9 cellular contexts compared by ENCODE assay signal in the genomic region with DNA sequence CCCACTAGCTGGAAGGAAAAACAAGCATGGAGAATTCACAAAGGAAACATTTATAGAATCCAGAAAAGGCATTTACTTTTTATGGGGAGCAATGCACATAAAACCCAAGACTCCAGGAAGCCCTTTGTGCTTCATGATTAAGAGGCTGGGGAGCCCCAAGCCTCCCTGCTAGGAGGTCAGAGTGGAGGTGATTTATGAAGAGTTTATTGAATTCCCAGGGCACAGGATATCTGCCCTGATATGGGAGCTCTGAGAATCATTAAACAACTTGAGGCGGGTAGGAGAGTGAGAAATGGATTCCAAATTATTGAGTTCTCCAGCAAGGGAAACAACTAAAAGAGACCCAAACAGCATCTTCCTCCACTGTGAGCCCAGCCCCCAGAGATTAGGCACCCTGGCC.
A peak's percentile ranks its signal among the peaks of the same experiment; 100 is the strongest.
DNase-seq lines count a peak whose midpoint lies in the region; ATAC-seq and TF ChIP-seq lines count a peak whose summit lies in the region.
"Had no signal": no experiment of that assay in that cellular context is flagged by ENCODE, and none has a peak within 500 bp of the region (broad histone marks: within the 10 kb centered on the region; RNA-seq: fewer than 3 reads in every experiment).

No MANE protein-coding gene starts in this region.

- no peak overlapping the region for H3K27ac ChIP-seq in HCT116 (ENCODE audit: low read depth, low read length)
- peak overlapping the region in 3 of 4 donors; percentile 17 to 60 (median 58) for H3K27ac ChIP-seq in body of pancreas
- H3K27ac ChIP-seq in substantia nigra (ENCODE audit: low read depth, low read length, poor library complexity, severe bottlenecking), result no peak overlapping the region

- no peak overlapping the region for H2AFZ ChIP-seq in HCT116 (ENCODE audit: low read depth, low read length, poor library complexity, severe bottlenecking)

- H4K20me1 ChIP-seq in HCT116 (ENCODE audit: insufficient read depth), result no peaks in the 10 kb centered on the region

- DNase-seq in HCT116 (ENCODE audit: low read depth, low spot score) (no peak), body of pancreas (no peak), mesenteric fat pad (ENCODE audit: low spot score) (peak; percentile 24), ureter (ENCODE audit: low spot score) (peak; percentile 9), ecto neural progenitor cell (ENCODE audit: low spot score) (no peak), substantia nigra (lab: John Stamatoyannopoulos, UW) (no peak), DMS 273 (lab: John Stamatoyannopoulos, UW; ENCODE audit: unreplicated experiment) (no peak)
- DNase-seq: BE2C, MV-4-11 had no signal

- ATAC-seq in HCT116, result no peak; the same call in 1 of the 2 replicates
- peak; percentile 43 for ATAC-seq in body of pancreas

- no peak for TF ChIP-seq CTCF in HCT116 (IDR thresholded peaks at IDR 0.05 in 2 of 3, conservative IDR thresholded peaks at IDR 0.05 in 1 of 3; ENCODE audit: borderline replicate concordance in 1 of 3, insufficient read depth in 1 of 3, low read depth in 2 of 3, low read length in 2 of 3)
- TF ChIP-seq CTCF in body of pancreas (IDR thresholded peaks at IDR 0.05), result no peak

- CTCF ChIA-PET in HCT116 (lab: Charles Lee), result no interaction called here

- no peaks in the 10 kb centered on the region for H3K9me2 ChIP-seq in HCT116 (ENCODE audit: insufficient read depth)

- H3K36me3 ChIP-seq in HCT116 (ENCODE audit: control insufficient read depth in 1 of 2, insufficient read depth in 2 of 2, low read length in 2 of 2) (no peaks in the 10 kb centered on the region), body of pancreas (replicated peaks in 1 of 2; ENCODE audit: insufficient read depth in 1 of 2, low read depth in 2 of 2) (no peaks in the 10 kb centered on the region)
- H3K36me3 ChIP-seq: BE2C had no signal

- H3K4me3 ChIP-seq in HCT116 (replicated peaks in 1 of 2; ENCODE audit: low read depth in 1 of 2, low read length in 2 of 2) (no peak overlapping the region), body of pancreas (no peak overlapping the region)

- intact Hi-C loops in HCT116 (cut with micrococcal nuclease), result loop anchor here (1.0 to 10.0 kb wide), 2 partner anchors 309 to 433 kb away; no protein-coding TSS in a partner anchor
- intact Hi-C loops in body of pancreas (cut with DNase I), result no loop called here

- no peak overlapping the region for H3K4me2 ChIP-seq in HCT116 (ENCODE audit: low read length)

- no peak for TF ChIP-seq POLR2A in HCT116 (IDR thresholded peaks at IDR 0.05; ENCODE audit: borderline replicate concordance, extremely low read depth, insufficient read depth, insufficient read length)
- no peak for TF ChIP-seq POLR2A in body of pancreas (IDR thresholded peaks at IDR 0.05)

- no peak overlapping the region for H3K9ac ChIP-seq in HCT116 (ENCODE audit: low read length)

- POLR2A ChIA-PET in HCT116 (lab: Charles Lee), result no interaction called here

- H3K27me3 ChIP-seq in HCT116 (ENCODE audit: insufficient read depth, low read length) (no peaks in the 10 kb centered on the region), body of pancreas (no peaks in the 10 kb centered on the region)
- H3K27me3 ChIP-seq: BE2C had no signal

- RAD21 ChIA-PET in HCT116 (lab: Charles Lee; ENCODE audit: low non-redundant PET in 1 of 2, low total read pairs in 2 of 2, uncharacterized antibody in 2 of 2, unreplicated experiment in 2 of 2), result no interaction called here

- no TSS peak for BruUV-seq in HCT116 (replicated peaks; lab: Mats Ljungman, UMichigan)

- H3K9me3 ChIP-seq in HCT116 (ENCODE audit: control insufficient read depth in 1 of 2, insufficient read depth in 1 of 2, low read depth in 1 of 2, low read length in 2 of 2) (no peaks in the 10 kb centered on the region), body of pancreas (no peaks in the 10 kb centered on the region)
- H3K9me3 ChIP-seq: BE2C had no signal

- 50 to 71% methylated on average over 1 of the region's 1 CpG for WGBS in body of pancreas, 2 donors

- TF ChIP-seq RAD21 in HCT116 (IDR thresholded peaks at IDR 0.05; ENCODE audit: low read depth), result no peak

- H3K4me1 ChIP-seq in HCT116 (ENCODE audit: control insufficient read depth in 1 of 2, insufficient read depth in 2 of 2, low read length in 2 of 2), result no peaks in the 10 kb centered on the region
- peaks cover 14% of the 10 kb centered on the region for H3K4me1 ChIP-seq in body of pancreas
- H3K4me1 ChIP-seq: BE2C had no signal

- no peaks in the 10 kb centered on the region for H3K79me2 ChIP-seq in HCT116 (ENCODE audit: insufficient read depth, low read length)

TF ChIP-seq in HCT116, 20 proteins besides CTCF, POLR2A, EP300 and RAD21:
- no peak for TF ChIP-seq EGR1 (IDR thresholded peaks at IDR 0.05; ENCODE audit: low read depth)
- TF ChIP-seq, protein P1, sequence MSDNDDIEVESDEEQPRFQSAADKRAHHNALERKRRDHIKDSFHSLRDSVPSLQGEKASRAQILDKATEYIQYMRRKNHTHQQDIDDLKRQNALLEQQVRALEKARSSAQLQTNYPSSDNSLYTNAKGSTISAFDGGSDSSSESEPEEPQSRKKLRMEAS (IDR thresholded peaks at IDR 0.05), result 0 out of 2 replicates have a peak, but pooled peaks have one; percentile 8

Comparison
In these comparisons a context has a peak if more than half of its experiments do, and no peak if none do; other contexts are left out.
1. DNase-seq: peak in mesenteric fat pad (single experiment) and ureter (single experiment); none in HCT116 (single experiment), body of pancreas (0 of 4), ecto neural progenitor cell (single experiment), substantia nigra (0 of 49) and DMS 273 (single experiment).
2. H3K27ac ChIP-seq: peak in body of pancreas (3 of 4); none in HCT116 (single experiment) and substantia nigra (single experiment).